Comparison of ENCODE assay signal across 16 cellular contexts in the genomic region with DNA sequence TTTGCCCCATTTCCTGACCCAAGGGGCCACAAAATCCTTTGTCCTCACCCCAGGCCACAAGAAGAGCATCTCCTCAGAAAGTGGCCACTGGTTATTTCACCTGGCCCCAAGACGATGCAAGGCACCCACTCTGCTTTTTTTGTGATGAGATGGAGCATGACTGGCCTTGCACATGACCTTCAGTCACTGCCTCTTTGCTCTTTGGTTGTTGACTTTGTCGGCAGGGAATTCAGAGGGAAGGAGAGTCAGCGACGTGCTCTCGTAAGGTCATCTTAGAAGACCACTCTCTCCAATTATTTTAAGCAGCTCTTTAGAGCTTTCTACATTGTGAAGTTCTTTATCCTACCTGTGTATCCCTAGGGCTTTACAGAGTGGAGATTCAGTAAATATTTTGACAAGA.
"Had no signal": no experiment of that assay in that cellular context is flagged by ENCODE, and none has a peak within 500 bp of the region (broad histone marks: within the 10 kb centered on the region; RNA-seq: fewer than 3 reads in every experiment).

No MANE protein-coding gene starts in this region.

- H3K9me3 Mint-ChIP-seq: naive B cell, nephron progenitor cell had no signal

- H3K4me3 ChIP-seq: colonic mucosa, prostate gland, smooth muscle cell, upper lobe of right lung, vagina had no signal

- DNase-seq: colonic mucosa; effector CD4-positive, alpha-beta T cell; foreskin melanocyte; head of caudate nucleus; hippocampal formation; left colon; mesendoderm; naive B cell; nephron progenitor cell; stimulated activated CD4-positive, alpha-beta T cell treated with anti-CD3 and anti-CD28 coated beads, Interleukin-2, amount 100 ng/mL, for 48 hours; stimulated activated naive CD4-positive, alpha-beta T cell treated with Interleukin-2 at 50 U/mL for 16 hours; upper lobe of right lung had no signal

- H3K36me3 Mint-ChIP-seq: naive B cell had no signal

- H3K4me1 ChIP-seq: colonic mucosa, parathyroid adenoma, prostate gland, upper lobe of right lung, vagina had no signal

- H3K27me3 ChIP-seq: colonic mucosa, upper lobe of right lung, vagina had no signal

- H3K9me3 ChIP-seq: colonic mucosa, prostate gland, upper lobe of right lung, vagina had no signal

- H3K4me1 Mint-ChIP-seq: naive B cell had no signal

- H3K36me3 ChIP-seq: colonic mucosa, prostate gland, upper lobe of right lung, vagina had no signal

- H3K27ac Mint-ChIP-seq: naive B cell, nephron progenitor cell had no signal

- ATAC-seq: left colon, upper lobe of right lung had no signal

- H3K27me3 Mint-ChIP-seq: naive B cell had no signal

- H3K4me3 Mint-ChIP-seq: naive B cell, nephron progenitor cell had no signal

- H3K27ac ChIP-seq: colonic mucosa, parathyroid adenoma, prostate gland, upper lobe of right lung, vagina had no signal
